In the genomic region with DNA sequence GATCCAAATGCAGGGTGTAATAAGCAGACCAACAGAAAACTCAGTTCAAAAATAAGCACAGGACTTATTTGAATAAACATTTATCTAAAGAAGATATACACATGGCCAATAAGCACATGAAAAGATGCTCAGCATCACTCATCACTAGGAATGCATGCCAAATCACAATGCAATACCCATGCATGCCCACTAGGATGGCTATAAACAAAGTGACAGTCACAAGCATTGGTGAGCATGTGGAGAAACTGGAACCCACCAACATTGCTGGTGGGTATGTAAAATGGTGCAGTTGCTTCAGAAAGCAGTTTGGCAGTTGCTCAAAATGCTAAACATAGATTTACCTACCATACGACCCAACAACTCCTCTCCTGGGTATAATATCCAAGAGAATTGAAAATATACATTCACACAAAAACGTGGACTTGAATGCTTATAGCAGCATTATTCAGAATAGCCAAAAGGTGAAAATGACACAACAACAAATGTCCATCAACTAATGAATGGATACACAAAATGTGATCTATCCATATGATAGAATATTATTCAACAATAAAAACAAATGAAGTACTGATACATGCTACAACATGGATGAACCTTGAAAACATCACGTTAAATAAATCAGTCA, we compare ENCODE assay signal across 1 cellular context.
A peak's percentile ranks its signal among the peaks of the same experiment; 100 is the strongest.
TF ChIP-seq lines count a peak whose summit lies in the region.

No MANE protein-coding gene starts in this region.

TF ChIP-seq in K562, 482 proteins besides CTCF, POLR2A, EP300 and RAD21:
- TF ChIP-seq ZFP30 (CRISPR knock-in tag; IDR thresholded peaks at IDR 0.05; ENCODE audit: borderline replicate concordance), result no peak
- no peak for TF ChIP-seq ZNF212 (CRISPR knock-in tag; IDR thresholded peaks at IDR 0.05)
- no peak for TF ChIP-seq NR3C1 (CRISPR knock-in tag; IDR thresholded peaks at IDR 0.05)
- TF ChIP-seq KDM1A (IDR thresholded peaks at IDR 0.05), result 0 out of 4 replicates have a peak, but pooled peaks of 1 of the 2 experiments have one; percentile 10
- peak; percentile 22; the same call in 1 of the 2 replicates for TF ChIP-seq NFIC (IDR thresholded peaks at IDR 0.05)
- TF ChIP-seq RBM39 (optimal IDR thresholded peaks at IDR 0.05; ENCODE audit: low read depth, low read length), result no peak
- TF ChIP-seq NCOR1 (IDR thresholded peaks at IDR 0.05), result no peak
- no peak for TF ChIP-seq RHOXF2B (CRISPR knock-in tag; conservative IDR thresholded peaks at IDR 0.05)
- TF ChIP-seq RFX5 (IDR thresholded peaks at IDR 0.05; ENCODE audit: low read depth, low read length), result peak; percentile 78; the same call in 1 of the 2 replicates
- no peak for TF ChIP-seq BRD9 (IDR thresholded peaks at IDR 0.05; ENCODE audit: low read depth, partially characterized antibody)
- no peak for TF ChIP-seq ZBTB8A (IDR thresholded peaks at IDR 0.05; ENCODE audit: partially characterized antibody)
- peak; percentile 41 for TF ChIP-seq MEIS2 (IDR thresholded peaks at IDR 0.05; ENCODE audit: partially characterized antibody)
- TF ChIP-seq, protein P1, sequence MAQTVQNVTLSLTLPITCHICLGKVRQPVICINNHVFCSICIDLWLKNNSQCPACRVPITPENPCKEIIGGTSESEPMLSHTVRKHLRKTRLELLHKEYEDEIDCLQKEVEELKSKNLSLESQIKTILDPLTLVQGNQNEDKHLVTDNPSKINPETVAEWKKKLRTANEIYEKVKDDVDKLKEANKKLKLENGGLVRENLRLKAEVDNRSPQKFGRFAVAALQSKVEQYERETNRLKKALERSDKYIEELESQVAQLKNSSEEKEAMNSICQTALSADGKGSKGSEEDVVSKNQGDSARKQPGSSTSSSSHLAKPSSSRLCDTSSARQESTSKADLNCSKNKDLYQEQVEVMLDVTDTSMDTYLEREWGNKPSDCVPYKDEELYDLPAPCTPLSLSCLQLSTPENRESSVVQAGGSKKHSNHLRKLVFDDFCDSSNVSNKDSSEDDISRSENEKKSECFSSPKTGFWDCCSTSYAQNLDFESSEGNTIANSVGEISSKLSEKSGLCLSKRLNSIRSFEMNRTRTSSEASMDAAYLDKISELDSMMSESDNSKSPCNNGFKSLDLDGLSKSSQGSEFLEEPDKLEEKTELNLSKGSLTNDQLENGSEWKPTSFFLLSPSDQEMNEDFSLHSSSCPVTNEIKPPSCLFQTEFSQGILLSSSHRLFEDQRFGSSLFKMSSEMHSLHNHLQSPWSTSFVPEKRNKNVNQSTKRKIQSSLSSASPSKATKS (CRISPR knock-in tag; IDR thresholded peaks at IDR 0.05), result no peak
- TF ChIP-seq POLR2AphosphoS2 (IDR thresholded peaks at IDR 0.05; ENCODE audit: low read length), result no peak
- no peak for TF ChIP-seq ZNF311 (CRISPR knock-in tag; IDR thresholded peaks at IDR 0.05)
- TF ChIP-seq, protein P2, sequence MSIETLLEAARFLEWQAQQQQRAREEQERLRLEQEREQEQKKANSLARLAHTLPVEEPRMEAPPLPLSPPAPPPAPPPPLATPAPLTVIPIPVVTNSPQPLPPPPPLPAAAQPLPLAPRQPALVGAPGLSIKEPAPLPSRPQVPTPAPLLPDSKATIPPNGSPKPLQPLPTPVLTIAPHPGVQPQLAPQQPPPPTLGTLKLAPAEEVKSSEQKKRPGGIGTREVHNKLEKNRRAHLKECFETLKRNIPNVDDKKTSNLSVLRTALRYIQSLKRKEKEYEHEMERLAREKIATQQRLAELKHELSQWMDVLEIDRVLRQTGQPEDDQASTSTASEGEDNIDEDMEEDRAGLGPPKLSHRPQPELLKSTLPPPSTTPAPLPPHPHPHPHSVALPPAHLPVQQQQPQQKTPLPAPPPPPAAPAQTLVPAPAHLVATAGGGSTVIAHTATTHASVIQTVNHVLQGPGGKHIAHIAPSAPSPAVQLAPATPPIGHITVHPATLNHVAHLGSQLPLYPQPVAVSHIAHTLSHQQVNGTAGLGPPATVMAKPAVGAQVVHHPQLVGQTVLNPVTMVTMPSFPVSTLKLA (conservative IDR thresholded peaks at IDR 0.05), result no peak
- 0 out of 4 replicates have a peak, but pooled peaks of 1 of the 2 experiments have one; percentile 23 for TF ChIP-seq TEAD1 (CRISPR knock-in tag; IDR thresholded peaks at IDR 0.05)
